Comparison of ENCODE assay signal across 22 cellular contexts in the genomic region with DNA sequence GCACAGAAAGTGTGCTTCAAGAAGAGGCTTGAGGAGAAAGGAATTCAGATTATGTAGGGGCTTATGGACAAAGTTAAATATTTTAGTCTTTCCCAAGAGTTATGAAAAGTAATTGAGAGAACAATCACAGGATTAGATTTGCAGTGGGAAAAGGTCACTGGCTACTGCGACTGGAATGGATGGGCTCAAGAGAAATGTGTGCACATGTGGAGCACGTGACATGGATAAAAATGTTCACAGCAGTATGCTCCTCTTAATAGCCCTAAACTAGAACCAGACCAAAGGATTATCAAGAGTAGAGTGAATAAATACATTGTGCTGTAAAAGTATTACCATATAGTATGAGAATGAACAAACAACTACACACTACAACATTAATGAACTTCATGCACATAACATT.
"Had no signal": no experiment of that assay in that cellular context is flagged by ENCODE, and none has a peak within 500 bp of the region (broad histone marks: within the 10 kb centered on the region; RNA-seq: fewer than 3 reads in every experiment).

No MANE protein-coding gene starts in this region.

- H3K27ac ChIP-seq: left lung, lower lobe of right lung, neural progenitor cell, ovary, sigmoid colon, spleen, tibial nerve, uterus had no signal

- H2AFZ ChIP-seq: neural progenitor cell had no signal

- FAIRE-seq: islet of Langerhans, kidney, small intestine had no signal

- DNase-seq: hippocampal formation; kidney; left colon; left lung; lower lobe of right lung; mammary epithelial cell; mesenchymal stem cell; naive thymus-derived CD8-positive, alpha-beta T cell; nephron progenitor cell; ovary; right cardiac atrium; sigmoid colon; small intestine; spleen; stimulated activated CD4-positive, alpha-beta T cell treated with anti-CD3 and anti-CD28 coated beads, Interleukin-4, amount 100 ng/mL, for 24 hours; stimulated activated naive CD4-positive, alpha-beta T cell; substantia nigra; uterus had no signal

- H3K9me3 ChIP-seq: left lung, lower lobe of right lung, ovary, sigmoid colon, spleen, tibial nerve, uterus had no signal

- H3K4me2 ChIP-seq: neural progenitor cell had no signal

- H3K9ac ChIP-seq: neural progenitor cell had no signal

- H3K27me3 ChIP-seq: left lung, neural progenitor cell, ovary, sigmoid colon, spleen, tibial nerve, uterus had no signal

- H3K36me3 ChIP-seq: left lung, lower lobe of right lung, neural progenitor cell, ovary, sigmoid colon, spleen, tibial nerve, uterus had no signal

- H3K4me1 ChIP-seq: left lung, lower lobe of right lung, neural progenitor cell, sigmoid colon, spleen, tibial nerve, uterus had no signal

- ATAC-seq: left colon; left lung; lower lobe of right lung; naive thymus-derived CD8-positive, alpha-beta T cell; right cardiac atrium; stimulated activated effector memory CD8-positive, alpha-beta T cell treated with anti-CD3 and anti-CD28 coated beads, Interleukin-12 subunit alpha, Interleukin-12 subunit beta, amount 100 ng/mL, for 72 hours had no signal

- H3K4me3 ChIP-seq: left lung, lower lobe of right lung, neural progenitor cell, ovary, sigmoid colon, spleen, tibial nerve, uterus had no signal
